8 cellular contexts compared by ENCODE assay signal in the genomic region with DNA sequence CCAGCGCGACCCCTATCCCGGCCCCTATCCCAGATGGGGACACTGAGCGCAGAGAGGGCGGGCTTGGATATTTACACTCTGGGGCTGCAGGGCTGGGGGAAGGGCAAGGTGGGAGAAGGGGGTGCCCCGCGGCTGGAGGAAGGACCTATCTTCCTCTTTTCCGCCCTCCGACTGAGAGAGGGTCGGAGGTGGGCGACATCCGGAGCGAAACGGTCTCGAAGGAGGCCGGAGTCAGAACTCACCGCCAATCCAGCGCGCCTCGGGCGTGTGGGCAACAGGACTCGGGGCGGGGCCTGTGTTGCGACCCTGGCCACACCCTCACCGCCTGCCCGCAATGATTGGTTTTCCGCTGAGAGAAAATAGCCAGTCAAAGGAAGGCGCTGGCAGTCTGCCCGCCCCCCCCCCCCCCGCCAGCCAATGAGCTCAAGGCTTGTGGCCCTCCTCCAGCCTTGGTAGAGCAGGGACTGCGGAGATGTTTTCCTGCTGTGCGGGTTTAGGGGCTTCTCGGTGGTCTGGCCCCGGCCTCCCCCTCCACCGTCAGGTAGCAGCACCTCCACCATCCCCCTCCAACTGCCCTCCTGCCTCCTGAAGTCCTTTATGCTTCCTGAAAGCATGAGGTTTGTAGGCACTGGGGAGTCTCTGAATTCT. TPM values are rescaled to one million over a fixed set of nuclear protein-coding genes. Genes with fewer than 3 reads are reported as not detected.
A peak's percentile ranks its signal among the peaks of the same experiment; 100 is the strongest.
DNase-seq lines count a peak whose midpoint lies in the region; ATAC-seq and TF ChIP-seq lines count a peak whose summit lies in the region.

A gene with protein sequence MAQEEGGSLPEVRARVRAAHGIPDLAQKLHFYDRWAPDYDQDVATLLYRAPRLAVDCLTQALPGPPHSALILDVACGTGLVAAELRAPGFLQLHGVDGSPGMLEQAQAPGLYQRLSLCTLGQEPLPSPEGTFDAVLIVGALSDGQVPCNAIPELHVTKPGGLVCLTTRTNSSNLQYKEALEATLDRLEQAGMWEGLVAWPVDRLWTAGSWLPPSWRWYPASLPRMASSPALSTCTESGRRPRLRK (minus strand): TSS at position 269 of the 648 bp plus-strand sequence. CDS start 376 bp downstream, outside the sequence.

- no peaks in the 10 kb centered on the region for H3K27me3 ChIP-seq in CD4-positive, alpha-beta memory T cell (ENCODE audit: insufficient read depth, low read length)
- H3K27me3 ChIP-seq in HL-60 (ENCODE audit: insufficient read depth, poor library complexity, severe bottlenecking) = peaks cover 2% of the 10 kb centered on the region

- TF ChIP-seq CTCF in HL-60 (IDR thresholded peaks at IDR 0.05; ENCODE audit: insufficient read depth, low read length) = no peak

- POLR2A ChIA-PET in CD4-positive, alpha-beta memory T cell (lab: Charles Lee; ENCODE audit: partially characterized antibody) = interaction anchor here (0.6 to 2.3 kb wide), 5 partner anchors 8 to 411 kb away, joined by 3 to 12 read pairs (median 4); a partner anchor contains a TSS
- POLR2A ChIA-PET in activated CD8-positive, alpha-beta T cell treated with anti-CD3 and anti-CD28 coated beads, Interleukin-2, amount 10 ng/mL, durations not matched to agents 7 days and 5 days (lab: Charles Lee) = interaction anchor here (1.1 kb wide), 1 partner anchor 103 kb away, joined by 5 read pairs; no protein-coding TSS in a partner anchor

- H3K36me3 ChIP-seq in CD4-positive, alpha-beta memory T cell (ENCODE audit: insufficient read depth, low read length) = no peaks in the 10 kb centered on the region

- H3K4me3 Mint-ChIP-seq in CD4-positive, alpha-beta memory T cell = peak within 1 kb of the TSS; percentile 86 to 91 (median 88)
- peak within 1 kb of the TSS; percentile 80 for H3K4me3 Mint-ChIP-seq in activated CD8-positive, alpha-beta T cell treated with anti-CD3 and anti-CD28 coated beads, Interleukin-2, amount 10 ng/mL, durations not matched to agents 7 days and 5 days
- H3K4me3 Mint-ChIP-seq in memory B cell = peak within 1 kb of the TSS; percentile 83

- peak; percentile 95 for ATAC-seq in GM19455 (IDR thresholded peaks at IDR 0.05; ENCODE audit: unreplicated experiment)
- peak; percentile 99 for ATAC-seq in activated CD8-positive, alpha-beta T cell treated with anti-CD3 and anti-CD28 coated beads, Interleukin-2, amount 10 ng/mL, durations not matched to agents 7 days and 5 days
- ATAC-seq in memory B cell (ENCODE audit: low read depth) = peak; percentile 99

- peaks cover 6% of the 10 kb centered on the region for H3K4me1 ChIP-seq in CD4-positive, alpha-beta memory T cell (ENCODE audit: insufficient read depth, low read length)

- H3K4me1 Mint-ChIP-seq in CD4-positive, alpha-beta memory T cell = peaks cover 0 to 16% (median 8%) of the 10 kb centered on the region in 4 donors
- H3K4me1 Mint-ChIP-seq in activated CD8-positive, alpha-beta T cell treated with anti-CD3 and anti-CD28 coated beads, Interleukin-2, amount 10 ng/mL, durations not matched to agents 7 days and 5 days (ENCODE audit: low read depth) = peaks cover 24% of the 10 kb centered on the region
- H3K4me1 Mint-ChIP-seq in memory B cell = peaks cover 13% of the 10 kb centered on the region

- peak within 1 kb of the TSS; percentile 22 for H3K27ac ChIP-seq in CD4-positive, alpha-beta memory T cell (ENCODE audit: low read depth, low read length)
- H3K27ac ChIP-seq in HL-60 (replicated peaks) = no peak within 1 kb of the TSS

- intact Hi-C loops in CD4-positive, alpha-beta memory T cell (cut with micrococcal nuclease) = loop anchor here (1.0 kb wide), 1 partner anchor 103 kb away; no protein-coding TSS in a partner anchor

- peaks cover 0 to 2% of the 10 kb centered on the region in 2 donors for H3K27me3 Mint-ChIP-seq in CD4-positive, alpha-beta memory T cell
- H3K27me3 Mint-ChIP-seq in activated CD8-positive, alpha-beta T cell treated with anti-CD3 and anti-CD28 coated beads, Interleukin-2, amount 10 ng/mL, durations not matched to agents 7 days and 5 days (ENCODE audit: low read depth) = peaks cover 9% of the 10 kb centered on the region
- H3K27me3 Mint-ChIP-seq in memory B cell = no peaks in the 10 kb centered on the region

- H3K27ac Mint-ChIP-seq in CD4-positive, alpha-beta memory T cell = peak within 1 kb of the TSS in 5 of 7 donors; percentile 57 to 86 (median 64)
- H3K27ac Mint-ChIP-seq in activated CD8-positive, alpha-beta T cell treated with anti-CD3 and anti-CD28 coated beads, Interleukin-2, amount 10 ng/mL, durations not matched to agents 7 days and 5 days = peak within 1 kb of the TSS; percentile 83
- H3K27ac Mint-ChIP-seq in memory B cell = no peak within 1 kb of the TSS

- no peaks in the 10 kb centered on the region for H3K36me3 Mint-ChIP-seq in CD4-positive, alpha-beta memory T cell
- H3K36me3 Mint-ChIP-seq in activated CD8-positive, alpha-beta T cell treated with anti-CD3 and anti-CD28 coated beads, Interleukin-2, amount 10 ng/mL, durations not matched to agents 7 days and 5 days (ENCODE audit: low read depth) = no peaks in the 10 kb centered on the region
- no peaks in the 10 kb centered on the region for H3K36me3 Mint-ChIP-seq in memory B cell

- CTCF ChIA-PET in CD4-positive, alpha-beta memory T cell (lab: Charles Lee; ENCODE audit: partially characterized antibody) = interaction anchor here (1.1 to 2.4 kb wide), 6 partner anchors 9 to 117 kb away, joined by 3 to 35 read pairs (median 4); no protein-coding TSS in a partner anchor
- CTCF ChIA-PET in activated CD8-positive, alpha-beta T cell treated with anti-CD3 and anti-CD28 coated beads, Interleukin-2, amount 10 ng/mL, durations not matched to agents 7 days and 5 days (lab: Charles Lee) = interaction anchor here (0.5 to 1.4 kb wide), 5 partner anchors 12 to 184 kb away, joined by 3 to 9 read pairs (median 3); no protein-coding TSS in a partner anchor

- peak; percentile 84 to 91 (median 88) for DNase-seq in CD4-positive, alpha-beta memory T cell
- DNase-seq in HL-60 (ENCODE audit: low read depth in 1 of 2, low spot score in 1 of 2) (peak; percentile 67 to 85), NCI-H82 treated with DMSO at 0.1 percent for 48 hours (lab: John Stamatoyannopoulos, UW; ENCODE audit: unreplicated experiment) (peak; percentile 80), memory B cell (ENCODE audit: low spot score in 2 of 2) (peak; percentile 69 to 78)
- DNase-seq in activated CD8-positive, alpha-beta T cell treated with anti-CD3 and anti-CD28 coated beads, Interleukin-2, amount 10 ng/mL, durations not matched to agents 7 days and 5 days = peak; percentile 94
- peak; percentile 80 for DNase-seq in effector CD4-positive, alpha-beta T cell
- DNase-seq in stimulated activated CD8-positive, alpha-beta memory T cell treated with anti-CD3 and anti-CD28 coated beads, Interleukin-12 subunit alpha, Interleukin-12 subunit beta, amount 100 ng/mL, for 1 hour (ENCODE audit: low read depth) = peak; percentile 79

- peak within 1 kb of the TSS; percentile 47 to 72 for H3K4me3 ChIP-seq in CD4-positive, alpha-beta memory T cell (ENCODE audit: low read length in 2 of 2)
- H3K4me3 ChIP-seq in HL-60 (replicated peaks; ENCODE audit: insufficient read depth, low read length) = peak within 1 kb of the TSS; percentile 40

- H3K9me3 Mint-ChIP-seq in CD4-positive, alpha-beta memory T cell = peaks cover 0 to 4% (median 0%) of the 10 kb centered on the region in 8 donors
- H3K9me3 Mint-ChIP-seq in activated CD8-positive, alpha-beta T cell treated with anti-CD3 and anti-CD28 coated beads, Interleukin-2, amount 10 ng/mL, durations not matched to agents 7 days and 5 days (ENCODE audit: insufficient read depth) = no peaks in the 10 kb centered on the region
- H3K9me3 Mint-ChIP-seq in memory B cell = no peaks in the 10 kb centered on the region

- no peaks in the 10 kb centered on the region for H3K9me3 ChIP-seq in CD4-positive, alpha-beta memory T cell (ENCODE audit: control insufficient read depth in 1 of 2, low read length in 2 of 2)

RNA-seq across cellular contexts. Expression of the gene that starts here (rescaled TPM):
- total RNA-seq in CD4-positive, alpha-beta memory T cell = 1 to 10 TPM; 6.1 to 7.6 TPM
- polyA plus RNA-seq in CD4-positive, alpha-beta memory T cell = under 1 TPM in 1 of 2 donors, not detected in 1; 0.49 TPM
- not detected for total RNA-seq in activated CD8-positive, alpha-beta T cell treated with anti-CD3 and anti-CD28 coated beads, Interleukin-2, amount 10 ng/mL, durations not matched to agents 7 days and 5 days

Comparison
In these comparisons a context has a peak if more than half of its experiments do, and no peak if none do; other contexts are left out.
1. RNA of the gene that starts here (total RNA-seq): 6.1 to 7.6 TPM in CD4-positive, alpha-beta memory T cell; not detected in activated CD8-positive, alpha-beta T cell treated with anti-CD3 and anti-CD28 coated beads, Interleukin-2, amount 10 ng/mL, durations not matched to agents 7 days and 5 days; every median in the first group is over 4 times any median in the second.
2. Peak in DNase-seq and ATAC-seq in activated CD8-positive, alpha-beta T cell treated with anti-CD3 and anti-CD28 coated beads, Interleukin-2, amount 10 ng/mL, durations not matched to agents 7 days and 5 days; RNA of the gene not detected or under 1 TPM.
3. Peak in every context shown above with its lines, with median percentiles within 50 percentile points of each other: DNase-seq, H3K4me3 Mint-ChIP-seq and ATAC-seq.